In genomic region chr16:8048433-8048832, GRCh38 we compare ENCODE assay signal across 25 cellular contexts.
"Had no signal": no experiment of that assay in that cellular context is flagged by ENCODE, and none has a peak within 500 bp of the region (broad histone marks: within the 10 kb centered on the region; RNA-seq: fewer than 3 reads in every experiment).

No MANE protein-coding gene starts in this region.

- ATAC-seq: effector memory CD8-positive, alpha-beta T cell; esophagus mucosa; gastrocnemius medialis; heart right ventricle; left cardiac atrium; left lung; left ventricle myocardium superior; lower lobe of right lung; mucosa of descending colon had no signal

- H3K4me3 Mint-ChIP-seq: dendritic cell treated with granulocyte-macrophage colony-stimulating factor and Interleukin-4, amounts not matched to agents 40 ng/mL and 50 ng/mL, for 4 days; effector memory CD8-positive, alpha-beta T cell; endodermal cell; mesothelial cell of epicardium had no signal

- H3K27me3 ChIP-seq: colonic mucosa, esophagus squamous epithelium, gastrocnemius medialis, heart right ventricle, left lung had no signal

- H3K9me3 ChIP-seq: colonic mucosa, esophagus squamous epithelium, gastrocnemius medialis, lower lobe of right lung, mucosa of descending colon had no signal

- DNase-seq: colonic mucosa; cortex of kidney; effector CD8-positive, alpha-beta T cell; effector memory CD8-positive, alpha-beta T cell; endodermal cell; erythroblast; esophagus squamous epithelium; foreskin fibroblast; foreskin melanocyte; gastrocnemius medialis; glutamatergic neuron; heart right ventricle; left cardiac atrium; left lung; left ventricle myocardium superior; lower lobe of right lung; mesenchymal stem cell; mucosa of descending colon had no signal

- H3K36me3 Mint-ChIP-seq: mesothelial cell of epicardium had no signal

- H3K27me3 Mint-ChIP-seq: dendritic cell treated with granulocyte-macrophage colony-stimulating factor and Interleukin-4, amounts not matched to agents 40 ng/mL and 50 ng/mL, for 4 days; effector memory CD8-positive, alpha-beta T cell had no signal

- H3K4me1 ChIP-seq: colonic mucosa, esophagus squamous epithelium, gastrocnemius medialis, heart right ventricle, left lung, lower lobe of right lung had no signal

- FAIRE-seq: endometrium, islet of Langerhans, keratinocyte had no signal

- H3K36me3 ChIP-seq: colonic mucosa, esophagus squamous epithelium, gastrocnemius medialis, heart right ventricle, left lung, lower lobe of right lung had no signal

- H3K27ac Mint-ChIP-seq: dendritic cell treated with granulocyte-macrophage colony-stimulating factor and Interleukin-4, amounts not matched to agents 40 ng/mL and 50 ng/mL, for 4 days; effector memory CD8-positive, alpha-beta T cell; endodermal cell; mesothelial cell of epicardium had no signal

- H3K4me1 Mint-ChIP-seq: endodermal cell, mesothelial cell of epicardium had no signal

- H3K27ac ChIP-seq: colonic mucosa, epithelial cell of prostate, esophagus squamous epithelium, gastrocnemius medialis, heart right ventricle, left lung, lower lobe of right lung had no signal

- H3K4me3 ChIP-seq: colonic mucosa, esophagus squamous epithelium, gastrocnemius medialis, heart right ventricle, left lung, lower lobe of right lung, mucosa of descending colon had no signal
